ENCODE assay signal across 15 cellular contexts in the genomic region with DNA sequence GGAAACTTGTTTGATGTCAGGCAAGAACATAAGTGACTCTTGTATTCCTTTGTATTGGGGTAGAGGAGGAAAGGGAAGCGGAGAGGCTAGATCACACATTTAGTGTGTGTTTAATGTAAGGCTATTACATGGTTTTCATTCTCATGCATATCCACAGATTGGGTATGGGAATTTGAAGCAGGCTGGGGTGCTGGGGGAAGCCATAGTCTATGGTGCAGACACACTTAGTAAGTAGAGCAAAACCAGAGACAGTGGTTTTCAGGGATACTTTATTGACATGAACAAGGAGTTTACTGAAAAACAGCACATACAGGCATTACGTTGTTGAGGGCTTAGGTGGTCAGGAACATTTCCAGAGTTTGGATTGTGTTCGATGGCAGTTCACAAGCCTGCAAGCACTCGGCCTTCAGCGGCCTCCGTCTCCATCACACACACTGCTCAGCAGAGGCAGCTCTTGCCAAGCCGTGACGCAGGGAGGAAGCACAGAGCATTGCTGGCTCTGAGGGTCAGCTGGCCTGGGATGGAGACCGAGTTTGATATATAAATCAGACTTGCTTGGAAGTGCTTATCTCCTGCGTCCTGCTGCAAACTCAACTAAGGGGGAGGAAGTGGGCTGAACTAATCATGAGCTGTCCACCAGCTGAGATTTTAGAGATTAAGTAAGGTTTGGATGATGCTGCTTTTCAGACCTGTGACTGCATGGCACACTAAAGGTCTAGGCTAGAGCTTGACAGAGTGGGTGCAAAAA. TPM values are rescaled to one million over a fixed set of nuclear protein-coding genes. Genes with fewer than 3 reads are reported as not detected.
DNase-seq lines count a peak whose midpoint lies in the region; ATAC-seq, FAIRE-seq and TF ChIP-seq lines count a peak whose summit lies in the region.
"Had no signal": no experiment of that assay in that cellular context is flagged by ENCODE, and none has a peak within 500 bp of the region (broad histone marks: within the 10 kb centered on the region; RNA-seq: fewer than 3 reads in every experiment).

No MANE protein-coding gene starts in this region.

- H3K27me3 ChIP-seq in GM23338 (ENCODE audit: insufficient read depth) (no peaks in the 10 kb centered on the region), heart left ventricle (no peaks in the 10 kb centered on the region)
- H3K27me3 ChIP-seq: breast epithelium, esophagus squamous epithelium had no signal

- no peak for FAIRE-seq in RCC 7860 (lab: Jason Lieb, UNC)

- H3K9me3 Mint-ChIP-seq in GM23338: no peaks in the 10 kb centered on the region
- no peaks in the 10 kb centered on the region for H3K9me3 Mint-ChIP-seq in activated T-helper 17 cell treated with anti-CD3 and anti-CD28 coated beads, Interleukin-2, amount 50 U/mL, for 72 hours
- H3K9me3 Mint-ChIP-seq: T-helper 1 cell treated with Interleukin-12 subunit alpha and Interleukin-12 subunit beta and Interleukin-4 antibody, amounts not matched to agents 30 μg/mL and 1 μg/mL, for 36 hours had no signal

- H3K27ac ChIP-seq in GM23338 (ENCODE audit: low read depth) (no peak overlapping the region), heart left ventricle (peak overlapping the region in 4 of 12 donors; percentile 5 to 53 (median 10))
- H3K27ac ChIP-seq: esophagus squamous epithelium, KMS-11 had no signal

- TF ChIP-seq POLR2A in heart left ventricle (IDR thresholded peaks at IDR 0.05): no peak

- H3K27ac Mint-ChIP-seq in GM23338: no peak overlapping the region
- peak overlapping the region; percentile 24 for H3K27ac Mint-ChIP-seq in activated T-helper 17 cell treated with anti-CD3 and anti-CD28 coated beads, Interleukin-2, amount 50 U/mL, for 72 hours
- H3K27ac Mint-ChIP-seq: activated CD8-positive, alpha-beta memory T cell treated with anti-CD3 and anti-CD28 coated beads, Interleukin-2, amount 10 ng/mL, durations not matched to agents 7 days and 5 days; T-helper 1 cell treated with Interleukin-12 subunit alpha and Interleukin-12 subunit beta and Interleukin-4 antibody, amounts not matched to agents 30 μg/mL and 1 μg/mL, for 36 hours had no signal

- ATAC-seq in GM23338 (peak; percentile 57), heart left ventricle (peak; percentile 77 to 94 (median 84)), HG03135 (IDR thresholded peaks at IDR 0.05; ENCODE audit: unreplicated experiment) (no peak)
- peak; percentile 23 for ATAC-seq in activated T-helper 17 cell treated with anti-CD3 and anti-CD28 coated beads, Interleukin-2, amount 50 U/mL, for 72 hours (replicated peaks)
- ATAC-seq: activated CD8-positive, alpha-beta memory T cell treated with anti-CD3 and anti-CD28 coated beads, Interleukin-2, amount 10 ng/mL, durations not matched to agents 7 days and 5 days had no signal

- peaks cover 4% of the 10 kb centered on the region for H3K4me1 Mint-ChIP-seq in GM23338
- H3K4me1 Mint-ChIP-seq in activated T-helper 17 cell treated with anti-CD3 and anti-CD28 coated beads, Interleukin-2, amount 50 U/mL, for 72 hours: peaks cover 4% of the 10 kb centered on the region
- H3K4me1 Mint-ChIP-seq: activated CD8-positive, alpha-beta memory T cell treated with anti-CD3 and anti-CD28 coated beads, Interleukin-2, amount 10 ng/mL, durations not matched to agents 7 days and 5 days had no signal

- H3K4me3 ChIP-seq in GM23338 (no peak overlapping the region), heart left ventricle (no peak overlapping the region)
- H3K4me3 ChIP-seq: breast epithelium, esophagus squamous epithelium had no signal

- H4K20me1 ChIP-seq in GM23338 (replicated peaks; ENCODE audit: insufficient read depth): no peaks in the 10 kb centered on the region

- intact Hi-C loops in heart left ventricle (cut with DNase I): no loop called here

- 13 to 33% (median 28%) methylated on average over 10 of the region's 10 CpGs for WGBS in heart left ventricle, 4 donors

- no peaks in the 10 kb centered on the region for H3K79me2 ChIP-seq in GM23338 (replicated peaks; ENCODE audit: insufficient read depth)

- H3K4me2 ChIP-seq in GM23338: no peak overlapping the region
- H3K4me2 ChIP-seq: KMS-11 had no signal

- 0 out of 2 replicates have a peak, but pooled peaks cover 3% of the 10 kb centered on the region for H3K9me2 ChIP-seq in GM23338 (ENCODE audit: insufficient read depth)

- H3K9me3 ChIP-seq in heart left ventricle: no peaks in the 10 kb centered on the region
- H3K9me3 ChIP-seq: breast epithelium, esophagus squamous epithelium had no signal

- no peak overlapping the region for H2AFZ ChIP-seq in GM23338

- H3K27me3 Mint-ChIP-seq in GM23338 (ENCODE audit: insufficient read depth, low read depth, poor library complexity): peaks cover 6% of the 10 kb centered on the region
- peaks cover 5% of the 10 kb centered on the region for H3K27me3 Mint-ChIP-seq in activated T-helper 17 cell treated with anti-CD3 and anti-CD28 coated beads, Interleukin-2, amount 50 U/mL, for 72 hours

- H3K36me3 ChIP-seq in GM23338 (ENCODE audit: insufficient read depth): no peaks in the 10 kb centered on the region
- H3K36me3 ChIP-seq in heart left ventricle: peaks cover 0 to 7% (median 0%) of the 10 kb centered on the region in 9 donors
- H3K36me3 ChIP-seq: breast epithelium, esophagus squamous epithelium had no signal

- no peaks in the 10 kb centered on the region for H3F3A ChIP-seq in GM23338 (replicated peaks; ENCODE audit: low read depth)

- POLR2A ChIA-PET in GM10248 (lab: Yijun Ruan, JAX): interaction anchor here (0.6 kb wide), 1 partner anchor 10 kb away, joined by 3 read pairs; no protein-coding TSS in a partner anchor

- H3K36me3 Mint-ChIP-seq in GM23338 (ENCODE audit: low read depth): no peaks in the 10 kb centered on the region
- peaks cover 14% of the 10 kb centered on the region for H3K36me3 Mint-ChIP-seq in activated T-helper 17 cell treated with anti-CD3 and anti-CD28 coated beads, Interleukin-2, amount 50 U/mL, for 72 hours (ENCODE audit: low read depth)

- CTCF ChIA-PET in GM10248 (lab: Yijun Ruan, JAX): interaction anchor here (2.7 to 5.2 kb wide), 3 partner anchors 11 to 78 kb away, joined by 9 to 18 read pairs (median 16); no protein-coding TSS in a partner anchor

- no peak overlapping the region for H3K4me3 Mint-ChIP-seq in GM23338
- no peak overlapping the region for H3K4me3 Mint-ChIP-seq in activated T-helper 17 cell treated with anti-CD3 and anti-CD28 coated beads, Interleukin-2, amount 50 U/mL, for 72 hours
- H3K4me3 Mint-ChIP-seq: activated CD8-positive, alpha-beta memory T cell treated with anti-CD3 and anti-CD28 coated beads, Interleukin-2, amount 10 ng/mL, durations not matched to agents 7 days and 5 days; T-helper 1 cell treated with Interleukin-12 subunit alpha and Interleukin-12 subunit beta and Interleukin-4 antibody, amounts not matched to agents 30 μg/mL and 1 μg/mL, for 36 hours had no signal

- DNase-seq in GM23338 (ENCODE audit: low spot score): no peak
- peak; percentile 79 to 90 (median 84) for DNase-seq in heart left ventricle
- DNase-seq in pulmonary artery endothelial cell (ENCODE audit: low read depth, low spot score): peak; percentile 65
- DNase-seq in GM10248 (ENCODE audit: extremely low spot score): no peak
- no peak for DNase-seq in RCC 7860 (ENCODE audit: low spot score)
- no peak for DNase-seq in NCI-H1417 (lab: John Stamatoyannopoulos, UW)
- DNase-seq: activated CD8-positive, alpha-beta memory T cell treated with anti-CD3 and anti-CD28 coated beads, Interleukin-2, amount 10 ng/mL, durations not matched to agents 7 days and 5 days; Calu3; esophagus squamous epithelium; NCI-H69 had no signal

- TF ChIP-seq CTCF in GM23338 (conservative IDR thresholded peaks at IDR 0.05; ENCODE audit: low read depth in 2 of 2): no peak
- TF ChIP-seq CTCF in heart left ventricle (IDR thresholded peaks at IDR 0.05): no peak
- no peak for TF ChIP-seq CTCF in GM10248 (IDR thresholded peaks at IDR 0.05; ENCODE audit: control extremely low read depth, extremely low read depth, low read depth, missing control alignments)

- H3K4me1 ChIP-seq in GM23338 (ENCODE audit: insufficient read depth) (no peaks in the 10 kb centered on the region), heart left ventricle (peaks cover 0 to 26% (median 14%) of the 10 kb centered on the region in 12 donors)
- H3K4me1 ChIP-seq: breast epithelium, esophagus squamous epithelium had no signal

TF ChIP-seq in GM23338, 12 proteins besides CTCF, POLR2A, EP300 and RAD21:
- TF ChIP-seq NANOG (IDR thresholded peaks at IDR 0.05; ENCODE audit: borderline replicate concordance): no peak
- TF ChIP-seq, protein P1, sequence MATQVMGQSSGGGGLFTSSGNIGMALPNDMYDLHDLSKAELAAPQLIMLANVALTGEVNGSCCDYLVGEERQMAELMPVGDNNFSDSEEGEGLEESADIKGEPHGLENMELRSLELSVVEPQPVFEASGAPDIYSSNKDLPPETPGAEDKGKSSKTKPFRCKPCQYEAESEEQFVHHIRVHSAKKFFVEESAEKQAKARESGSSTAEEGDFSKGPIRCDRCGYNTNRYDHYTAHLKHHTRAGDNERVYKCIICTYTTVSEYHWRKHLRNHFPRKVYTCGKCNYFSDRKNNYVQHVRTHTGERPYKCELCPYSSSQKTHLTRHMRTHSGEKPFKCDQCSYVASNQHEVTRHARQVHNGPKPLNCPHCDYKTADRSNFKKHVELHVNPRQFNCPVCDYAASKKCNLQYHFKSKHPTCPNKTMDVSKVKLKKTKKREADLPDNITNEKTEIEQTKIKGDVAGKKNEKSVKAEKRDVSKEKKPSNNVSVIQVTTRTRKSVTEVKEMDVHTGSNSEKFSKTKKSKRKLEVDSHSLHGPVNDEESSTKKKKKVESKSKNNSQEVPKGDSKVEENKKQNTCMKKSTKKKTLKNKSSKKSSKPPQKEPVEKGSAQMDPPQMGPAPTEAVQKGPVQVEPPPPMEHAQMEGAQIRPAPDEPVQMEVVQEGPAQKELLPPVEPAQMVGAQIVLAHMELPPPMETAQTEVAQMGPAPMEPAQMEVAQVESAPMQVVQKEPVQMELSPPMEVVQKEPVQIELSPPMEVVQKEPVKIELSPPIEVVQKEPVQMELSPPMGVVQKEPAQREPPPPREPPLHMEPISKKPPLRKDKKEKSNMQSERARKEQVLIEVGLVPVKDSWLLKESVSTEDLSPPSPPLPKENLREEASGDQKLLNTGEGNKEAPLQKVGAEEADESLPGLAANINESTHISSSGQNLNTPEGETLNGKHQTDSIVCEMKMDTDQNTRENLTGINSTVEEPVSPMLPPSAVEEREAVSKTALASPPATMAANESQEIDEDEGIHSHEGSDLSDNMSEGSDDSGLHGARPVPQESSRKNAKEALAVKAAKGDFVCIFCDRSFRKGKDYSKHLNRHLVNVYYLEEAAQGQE (IDR thresholded peaks at IDR 0.05; ENCODE audit: unreplicated experiment): no peak
- TF ChIP-seq CREB1 (CRISPR knock-in tag; IDR thresholded peaks at IDR 0.05; ENCODE audit: low read depth): no peak
TF ChIP-seq in GM23338: peak in this region for 0.

RNA-seq across cellular contexts. Expression of a gene that starts 25.3 kb away (rescaled TPM):
- total RNA-seq in GM23338 (2014; rRNA removed; shearing (Covaris generic)): 1.7 and 2.2 TPM in 2 replicates
- polyA plus RNA-seq in GM23338 (2016; fragmentation: Nextera tagmentation; extraction: Ambion mirVana) (0.56 and 0.74 TPM in 2 replicates), heart left ventricle (under 1 TPM; 0.69 to 0.75 TPM)
- under 1 TPM; 0.13 to 0.35 TPM for total RNA-seq in activated T-helper 17 cell treated with anti-CD3 and anti-CD28 coated beads, Interleukin-2, amount 50 U/mL, for 72 hours
- total RNA-seq in heart left ventricle (1 to 10 TPM in 5 of 9 donors, under 1 TPM in 4; 0.63 to 3.8 (median 1.2) TPM), pulmonary artery endothelial cell (0.13 and 0.39 TPM in 2 replicates)
- total RNA-seq: activated CD8-positive, alpha-beta memory T cell treated with anti-CD3 and anti-CD28 coated beads, Interleukin-2, amount 10 ng/mL, durations not matched to agents 7 days and 5 days had no signal

Comparison
In these comparisons a context has a peak if more than half of its experiments do, and no peak if none do; other contexts are left out.
1. DNase-seq: peak in heart left ventricle (5 of 5) and pulmonary artery endothelial cell (single experiment); none in GM23338 (single experiment), GM10248 (single experiment), RCC 7860 (single experiment) and NCI-H1417 (0 of 3).